ENCODE assay signal across 16 cellular contexts in genomic region chr11:75285776-75286360, GRCh38. TPM values are rescaled to one million over a fixed set of nuclear protein-coding genes. Genes with fewer than 3 reads are reported as not detected.
A peak's percentile ranks its signal among the peaks of the same experiment; 100 is the strongest.
DNase-seq lines count a peak whose midpoint lies in the region; ATAC-seq and TF ChIP-seq lines count a peak whose summit lies in the region.
"Had no signal": no experiment of that assay in that cellular context is flagged by ENCODE, and none has a peak within 500 bp of the region (broad histone marks: within the 10 kb centered on the region; RNA-seq: fewer than 3 reads in every experiment).

No MANE protein-coding gene starts in this region.

- ATAC-seq in natural killer cell: no peak
- ATAC-seq in natural killer cell treated with Interleukin-12 subunit alpha and Interleukin-12 subunit beta and Interleukin-15 and Interleukin-18, amount 100 ng/mL, for 72 hours: no peak
- no peak for ATAC-seq in effector memory CD8-positive, alpha-beta T cell (replicated peaks)
- ATAC-seq in stimulated activated effector memory CD8-positive, alpha-beta T cell treated with anti-CD3 and anti-CD28 coated beads, Interleukin-12 subunit alpha, Interleukin-12 subunit beta, amount 100 ng/mL, for 72 hours: no peak
- ATAC-seq: A549; CD8-positive, alpha-beta T cell; HCT116 had no signal

- peak overlapping the region; percentile 21 to 63 for H3K27ac Mint-ChIP-seq in natural killer cell
- no peak overlapping the region for H3K27ac Mint-ChIP-seq in natural killer cell treated with Interleukin-12 subunit alpha and Interleukin-12 subunit beta and Interleukin-15 and Interleukin-18, amount 100 ng/mL, for 72 hours
- H3K27ac Mint-ChIP-seq in effector memory CD8-positive, alpha-beta T cell: peak overlapping the region; percentile 23 to 54
- H3K27ac Mint-ChIP-seq in stimulated activated effector memory CD8-positive, alpha-beta T cell treated with anti-CD3 and anti-CD28 coated beads, Interleukin-12 subunit alpha, Interleukin-12 subunit beta, amount 100 ng/mL, for 72 hours: peak overlapping the region; percentile 48
- no peak overlapping the region for H3K27ac Mint-ChIP-seq in activated T-helper 1 cell treated with anti-CD3 and anti-CD28 coated beads, Interleukin-12 subunit alpha, Interleukin-12 subunit beta, Interleukin-2, Interleukin-4 antibody, amounts not matched to agents 30 ng/mL and 10 ng/mL and 1 ng/mL, durations not matched to agents 14 hours and 24 hours and 36 hours
- H3K27ac Mint-ChIP-seq: CD8-positive, alpha-beta T cell; HFFc6 had no signal

- DNase-seq in natural killer cell: no peak
- no peak for DNase-seq in natural killer cell treated with Interleukin-12 subunit alpha and Interleukin-12 subunit beta and Interleukin-15 and Interleukin-18, amount 100 ng/mL, for 72 hours (ENCODE audit: low spot score)
- no peak for DNase-seq in effector memory CD8-positive, alpha-beta T cell
- DNase-seq in stimulated activated effector memory CD8-positive, alpha-beta T cell treated with anti-CD3 and anti-CD28 coated beads, Interleukin-12 subunit alpha, Interleukin-12 subunit beta, amount 100 ng/mL, for 72 hours (ENCODE audit: low spot score in 2 of 2): no peak
- DNase-seq in activated T-helper 1 cell treated with anti-CD3 and anti-CD28 coated beads, Interleukin-12 subunit alpha, Interleukin-12 subunit beta, Interleukin-2, Interleukin-4 antibody, amounts not matched to agents 30 ng/mL and 10 ng/mL and 1 ng/mL, durations not matched to agents 14 hours and 24 hours and 36 hours (ENCODE audit: low spot score): no peak
- DNase-seq in 8988T: no peak
- DNase-seq: Calu3; CD8-positive, alpha-beta T cell; DMS79 treated with DMSO at 0.1 percent for 48 hours; GF-D8; GOT3; H7; HFFc6; IMR-90 had no signal

- H3K36me3 Mint-ChIP-seq in natural killer cell: no peaks in the 10 kb centered on the region
- no peaks in the 10 kb centered on the region for H3K36me3 Mint-ChIP-seq in natural killer cell treated with Interleukin-12 subunit alpha and Interleukin-12 subunit beta and Interleukin-15 and Interleukin-18, amount 100 ng/mL, for 72 hours
- peaks cover 7% of the 10 kb centered on the region for H3K36me3 Mint-ChIP-seq in effector memory CD8-positive, alpha-beta T cell (ENCODE audit: insufficient read depth)
- H3K36me3 Mint-ChIP-seq in stimulated activated effector memory CD8-positive, alpha-beta T cell treated with anti-CD3 and anti-CD28 coated beads, Interleukin-12 subunit alpha, Interleukin-12 subunit beta, amount 100 ng/mL, for 72 hours: peaks cover 6% of the 10 kb centered on the region
- peaks cover 1% of the 10 kb centered on the region for H3K36me3 Mint-ChIP-seq in activated T-helper 1 cell treated with anti-CD3 and anti-CD28 coated beads, Interleukin-12 subunit alpha, Interleukin-12 subunit beta, Interleukin-2, Interleukin-4 antibody, amounts not matched to agents 30 ng/mL and 10 ng/mL and 1 ng/mL, durations not matched to agents 14 hours and 24 hours and 36 hours (ENCODE audit: low read depth)

- peaks cover 19 to 30% of the 10 kb centered on the region in 2 donors for H3K4me1 Mint-ChIP-seq in natural killer cell
- H3K4me1 Mint-ChIP-seq in natural killer cell treated with Interleukin-12 subunit alpha and Interleukin-12 subunit beta and Interleukin-15 and Interleukin-18, amount 100 ng/mL, for 72 hours (ENCODE audit: low read depth in 2 of 2): peaks cover 5 to 15% of the 10 kb centered on the region in 2 donors
- peaks cover 0 to 3% of the 10 kb centered on the region in 2 donors for H3K4me1 Mint-ChIP-seq in effector memory CD8-positive, alpha-beta T cell (ENCODE audit: low read depth in 2 of 2)
- peaks cover 2% of the 10 kb centered on the region for H3K4me1 Mint-ChIP-seq in stimulated activated effector memory CD8-positive, alpha-beta T cell treated with anti-CD3 and anti-CD28 coated beads, Interleukin-12 subunit alpha, Interleukin-12 subunit beta, amount 100 ng/mL, for 72 hours
- peaks cover under 1% of the 10 kb centered on the region for H3K4me1 Mint-ChIP-seq in activated T-helper 1 cell treated with anti-CD3 and anti-CD28 coated beads, Interleukin-12 subunit alpha, Interleukin-12 subunit beta, Interleukin-2, Interleukin-4 antibody, amounts not matched to agents 30 ng/mL and 10 ng/mL and 1 ng/mL, durations not matched to agents 14 hours and 24 hours and 36 hours (ENCODE audit: low read depth)

- intact Hi-C loops in natural killer cell (cut with micrococcal nuclease): no loop called here
- intact Hi-C loops in activated T-helper 1 cell treated with anti-CD3 and anti-CD28 coated beads, Interleukin-12 subunit alpha, Interleukin-12 subunit beta, Interleukin-2, Interleukin-4 antibody, amounts not matched to agents 30 ng/mL and 10 ng/mL and 1 ng/mL, durations not matched to agents 14 hours and 24 hours and 36 hours (cut with micrococcal nuclease): no loop called here

- no peaks in the 10 kb centered on the region for H3K9me3 Mint-ChIP-seq in natural killer cell
- no peaks in the 10 kb centered on the region for H3K9me3 Mint-ChIP-seq in natural killer cell treated with Interleukin-12 subunit alpha and Interleukin-12 subunit beta and Interleukin-15 and Interleukin-18, amount 100 ng/mL, for 72 hours
- H3K9me3 Mint-ChIP-seq in effector memory CD8-positive, alpha-beta T cell: no peaks in the 10 kb centered on the region
- H3K9me3 Mint-ChIP-seq in stimulated activated effector memory CD8-positive, alpha-beta T cell treated with anti-CD3 and anti-CD28 coated beads, Interleukin-12 subunit alpha, Interleukin-12 subunit beta, amount 100 ng/mL, for 72 hours: no peaks in the 10 kb centered on the region
- no peaks in the 10 kb centered on the region for H3K9me3 Mint-ChIP-seq in activated T-helper 1 cell treated with anti-CD3 and anti-CD28 coated beads, Interleukin-12 subunit alpha, Interleukin-12 subunit beta, Interleukin-2, Interleukin-4 antibody, amounts not matched to agents 30 ng/mL and 10 ng/mL and 1 ng/mL, durations not matched to agents 14 hours and 24 hours and 36 hours
- H3K9me3 Mint-ChIP-seq: CD8-positive, alpha-beta T cell; HFFc6 had no signal

- no peaks in the 10 kb centered on the region for H3K27me3 Mint-ChIP-seq in natural killer cell (ENCODE audit: low read depth in 2 of 2)
- H3K27me3 Mint-ChIP-seq in natural killer cell treated with Interleukin-12 subunit alpha and Interleukin-12 subunit beta and Interleukin-15 and Interleukin-18, amount 100 ng/mL, for 72 hours: no peaks in the 10 kb centered on the region
- H3K27me3 Mint-ChIP-seq in effector memory CD8-positive, alpha-beta T cell: no peaks in the 10 kb centered on the region
- no peaks in the 10 kb centered on the region for H3K27me3 Mint-ChIP-seq in activated T-helper 1 cell treated with anti-CD3 and anti-CD28 coated beads, Interleukin-12 subunit alpha, Interleukin-12 subunit beta, Interleukin-2, Interleukin-4 antibody, amounts not matched to agents 30 ng/mL and 10 ng/mL and 1 ng/mL, durations not matched to agents 14 hours and 24 hours and 36 hours (ENCODE audit: insufficient read depth)

- TF ChIP-seq CTCF in natural killer cell (IDR thresholded peaks at IDR 0.05): no peak

- no peak overlapping the region for H3K4me3 Mint-ChIP-seq in natural killer cell
- H3K4me3 Mint-ChIP-seq in natural killer cell treated with Interleukin-12 subunit alpha and Interleukin-12 subunit beta and Interleukin-15 and Interleukin-18, amount 100 ng/mL, for 72 hours: no peak overlapping the region
- no peak overlapping the region for H3K4me3 Mint-ChIP-seq in effector memory CD8-positive, alpha-beta T cell
- no peak overlapping the region for H3K4me3 Mint-ChIP-seq in stimulated activated effector memory CD8-positive, alpha-beta T cell treated with anti-CD3 and anti-CD28 coated beads, Interleukin-12 subunit alpha, Interleukin-12 subunit beta, amount 100 ng/mL, for 72 hours
- no peak overlapping the region for H3K4me3 Mint-ChIP-seq in activated T-helper 1 cell treated with anti-CD3 and anti-CD28 coated beads, Interleukin-12 subunit alpha, Interleukin-12 subunit beta, Interleukin-2, Interleukin-4 antibody, amounts not matched to agents 30 ng/mL and 10 ng/mL and 1 ng/mL, durations not matched to agents 14 hours and 24 hours and 36 hours
- H3K4me3 Mint-ChIP-seq: CD8-positive, alpha-beta T cell; HFFc6 had no signal

RNA-seq across cellular contexts. Expression of gene TPBGL, which starts 45.3 kb away (rescaled TPM):
- total RNA-seq in natural killer cell: under 1 TPM; 0.34 to 0.75 (median 0.45) TPM
- under 1 TPM; 0.14 to 0.43 TPM for total RNA-seq in natural killer cell treated with Interleukin-12 subunit alpha and Interleukin-12 subunit beta and Interleukin-15 and Interleukin-18, amount 100 ng/mL, for 72 hours
- total RNA-seq in activated T-helper 1 cell treated with anti-CD3 and anti-CD28 coated beads, Interleukin-12 subunit alpha, Interleukin-12 subunit beta, Interleukin-2, Interleukin-4 antibody, amounts not matched to agents 30 ng/mL and 10 ng/mL and 1 ng/mL, durations not matched to agents 14 hours and 24 hours and 36 hours: 0.34 and 0.47 TPM in 2 replicates
- total RNA-seq: Calu3, H7, HFFc6, IMR-90 had no signal

Comparison
In these comparisons a context has a peak if more than half of its experiments do, and no peak if none do; other contexts are left out.
1. H3K27ac Mint-ChIP-seq: peak in natural killer cell (2 of 2), effector memory CD8-positive, alpha-beta T cell (2 of 2) and stimulated activated effector memory CD8-positive, alpha-beta T cell treated with anti-CD3 and anti-CD28 coated beads, Interleukin-12 subunit alpha, Interleukin-12 subunit beta, amount 100 ng/mL, for 72 hours (single experiment); none in natural killer cell treated with Interleukin-12 subunit alpha and Interleukin-12 subunit beta and Interleukin-15 and Interleukin-18, amount 100 ng/mL, for 72 hours (0 of 2) and activated T-helper 1 cell treated with anti-CD3 and anti-CD28 coated beads, Interleukin-12 subunit alpha, Interleukin-12 subunit beta, Interleukin-2, Interleukin-4 antibody, amounts not matched to agents 30 ng/mL and 10 ng/mL and 1 ng/mL, durations not matched to agents 14 hours and 24 hours and 36 hours (single experiment).